ENCODE assay signal across 16 cellular contexts in genomic region chr5:10578292-10578663, GRCh38. TPM values are rescaled to one million over a fixed set of nuclear protein-coding genes. Genes with fewer than 3 reads are reported as not detected.
A peak's percentile ranks its signal among the peaks of the same experiment; 100 is the strongest.
DNase-seq lines count a peak whose midpoint lies in the region; ATAC-seq and TF ChIP-seq lines count a peak whose summit lies in the region.
"Had no signal": no experiment of that assay in that cellular context is flagged by ENCODE, and none has a peak within 500 bp of the region (broad histone marks: within the 10 kb centered on the region; RNA-seq: fewer than 3 reads in every experiment).

No MANE protein-coding gene starts in this region.

- H4K20me1 ChIP-seq in KMS-11 (ENCODE audit: insufficient read depth) = no peaks in the 10 kb centered on the region; the same call in 1 of the 2 replicates

- intact Hi-C loops in left colon (cut with DNase I, micrococcal nuclease) = no loop called here

- H3K9me3 Mint-ChIP-seq in stimulated activated naive CD8-positive, alpha-beta T cell treated with anti-CD3 and anti-CD28 coated beads, Interleukin-15, Interleukin-2, amounts not matched to agents 100 ng/mL and 50 ng/mL, for 24 hours = no peaks in the 10 kb centered on the region
- H3K9me3 Mint-ChIP-seq: immature natural killer cell had no signal

- no peak overlapping the region; the same call in 1 of the 2 replicates for H3K27ac ChIP-seq in KMS-11
- H3K27ac ChIP-seq: parathyroid adenoma, upper lobe of right lung had no signal

- H3K9ac ChIP-seq in KMS-11 = no peak overlapping the region
- H3K9ac ChIP-seq: parathyroid adenoma had no signal

- peak overlapping the region; percentile 85 for H3K27ac Mint-ChIP-seq in stimulated activated naive CD8-positive, alpha-beta T cell treated with anti-CD3 and anti-CD28 coated beads, Interleukin-15, Interleukin-2, amounts not matched to agents 100 ng/mL and 50 ng/mL, for 24 hours
- H3K27ac Mint-ChIP-seq: activated CD8-positive, alpha-beta T cell treated with anti-CD3 and anti-CD28 coated beads, Interleukin-2, amount 10 ng/mL, durations not matched to agents 7 days and 5 days; immature natural killer cell had no signal

- no peak for DNase-seq in stimulated activated naive CD8-positive, alpha-beta T cell treated with anti-CD3 and anti-CD28 coated beads, Interleukin-15, Interleukin-2, amounts not matched to agents 100 U/mL and 50 U/mL, for 24 hours
- DNase-seq in erythroblast (lab: John Stamatoyannopoulos, UW) (peak; percentile 28 to 49), left colon (no peak), DMS 273 treated with DMSO at 0.1 percent for 48 hours (lab: John Stamatoyannopoulos, UW) (no peak)
- DNase-seq: AML-193, DMS79, immature natural killer cell, NCI-H1694, NCI-H524, upper lobe of right lung had no signal

- no peak for TF ChIP-seq CTCF in KMS-11 (conservative IDR thresholded peaks at IDR 0.05; ENCODE audit: low read depth, low read length)

- H3K4me1 Mint-ChIP-seq in stimulated activated naive CD8-positive, alpha-beta T cell treated with anti-CD3 and anti-CD28 coated beads, Interleukin-15, Interleukin-2, amounts not matched to agents 100 ng/mL and 50 ng/mL, for 24 hours (ENCODE audit: low read depth) = peaks cover 75% of the 10 kb centered on the region

- H2AFZ ChIP-seq in KMS-11 (ENCODE audit: low read depth) = no peak overlapping the region
- H2AFZ ChIP-seq: parathyroid adenoma had no signal

- peaks cover 32% of the 10 kb centered on the region for H3K4me1 ChIP-seq in KMS-11 (ENCODE audit: low read depth, poor library complexity, severe bottlenecking)
- H3K4me1 ChIP-seq: parathyroid adenoma had no signal

- H3K27me3 ChIP-seq in KMS-11 (ENCODE audit: insufficient read depth, low read depth) = no peaks in the 10 kb centered on the region
- H3K27me3 ChIP-seq: upper lobe of right lung had no signal

- H3K27me3 Mint-ChIP-seq in stimulated activated naive CD8-positive, alpha-beta T cell treated with anti-CD3 and anti-CD28 coated beads, Interleukin-15, Interleukin-2, amounts not matched to agents 100 ng/mL and 50 ng/mL, for 24 hours = peaks cover 3% of the 10 kb centered on the region

- no peak for TF ChIP-seq POLR2A in erythroblast (IDR thresholded peaks at IDR 0.05; ENCODE audit: low read length)

- no peaks in the 10 kb centered on the region for H3K36me3 ChIP-seq in KMS-11 (ENCODE audit: insufficient read depth)
- H3K36me3 ChIP-seq: upper lobe of right lung had no signal

- H3K36me3 Mint-ChIP-seq in stimulated activated naive CD8-positive, alpha-beta T cell treated with anti-CD3 and anti-CD28 coated beads, Interleukin-15, Interleukin-2, amounts not matched to agents 100 ng/mL and 50 ng/mL, for 24 hours (ENCODE audit: low read depth) = peaks cover 13% of the 10 kb centered on the region

- peak overlapping the region; percentile 55 for H3K4me2 ChIP-seq in KMS-11

- H3K4me3 ChIP-seq in KMS-11 (IDR thresholded peaks at IDR 0.05; ENCODE audit: insufficient read depth, low read depth, low read length) = no peak overlapping the region
- H3K4me3 ChIP-seq: upper lobe of right lung had no signal

- ATAC-seq in stimulated activated naive CD8-positive, alpha-beta T cell treated with anti-CD3 and anti-CD28 coated beads, Interleukin-15, Interleukin-2, amounts not matched to agents 100 U/mL and 50 U/mL, for 24 hours = no peak
- ATAC-seq in left colon (no peak), HG03139 (IDR thresholded peaks at IDR 0.05; ENCODE audit: unreplicated experiment) (no peak), HG02610 (IDR thresholded peaks at IDR 0.05; ENCODE audit: unreplicated experiment) (no peak)
- ATAC-seq: activated CD8-positive, alpha-beta T cell treated with anti-CD3 and anti-CD28 coated beads, Interleukin-2, amount 10 ng/mL, durations not matched to agents 7 days and 5 days had no signal

- H3K79me2 ChIP-seq in KMS-11 (ENCODE audit: insufficient read depth, low read depth) = 0 out of 2 replicates have a peak, but pooled peaks cover 4% of the 10 kb centered on the region
- H3K79me2 ChIP-seq: parathyroid adenoma had no signal

- H3K4me3 Mint-ChIP-seq in stimulated activated naive CD8-positive, alpha-beta T cell treated with anti-CD3 and anti-CD28 coated beads, Interleukin-15, Interleukin-2, amounts not matched to agents 100 ng/mL and 50 ng/mL, for 24 hours = peak overlapping the region; percentile 47
- H3K4me3 Mint-ChIP-seq: activated CD8-positive, alpha-beta T cell treated with anti-CD3 and anti-CD28 coated beads, Interleukin-2, amount 10 ng/mL, durations not matched to agents 7 days and 5 days; immature natural killer cell had no signal

RNA-seq across cellular contexts. Expression of gene ANKRD33B, which starts 14.4 kb away (rescaled TPM):
- 1 to 10 TPM in 1 of 2 donors, under 1 TPM in 1; 0.61 to 1.8 TPM for total RNA-seq in left colon

Comparison
In these comparisons a context has a peak if more than half of its experiments do, and no peak if none do; other contexts are left out.
1. DNase-seq: peak in erythroblast (2 of 2); none in stimulated activated naive CD8-positive, alpha-beta T cell treated with anti-CD3 and anti-CD28 coated beads, Interleukin-15, Interleukin-2, amounts not matched to agents 100 U/mL and 50 U/mL, for 24 hours (single experiment), left colon (0 of 2) and DMS 273 treated with DMSO at 0.1 percent for 48 hours (single experiment).